9 cellular contexts compared by ENCODE assay signal in genomic region chr16:22007159-22007508, GRCh38. TPM values are rescaled to one million over a fixed set of nuclear protein-coding genes. Genes with fewer than 3 reads are reported as not detected.
DNase-seq lines count a peak whose midpoint lies in the region; ATAC-seq, FAIRE-seq and TF ChIP-seq lines count a peak whose summit lies in the region.
"Had no signal": no experiment of that assay in that cellular context is flagged by ENCODE, and none has a peak within 500 bp of the region (broad histone marks: within the 10 kb centered on the region; RNA-seq: fewer than 3 reads in every experiment).

No MANE protein-coding gene starts in this region.

- in situ Hi-C loops in brain microvascular endothelial cell (cut with HindIII; ENCODE audit: low pct_ligation_motif_present, low sequenced_read_pairs): no loop called here

- H3K4me3 ChIP-seq in brain microvascular endothelial cell (ENCODE audit: low read depth, low read length): peak overlapping the region; percentile 80
- H3K4me3 ChIP-seq in mononuclear cell (ENCODE audit: low read length): peak overlapping the region; percentile 84

- peaks cover 23% of the 10 kb centered on the region for H3K4me1 ChIP-seq in mononuclear cell (ENCODE audit: insufficient read depth, low read length)

- no peaks in the 10 kb centered on the region for H3K27me3 ChIP-seq in brain microvascular endothelial cell (replicated peaks)
- H3K27me3 ChIP-seq in mononuclear cell (ENCODE audit: insufficient read depth, low read length): no peaks in the 10 kb centered on the region

- TF ChIP-seq CTCF in 22Rv1 (IDR thresholded peaks at IDR 0.05): no peak
- TF ChIP-seq CTCF in HFFc6 (IDR thresholded peaks at IDR 0.05): no peak
- no peak for TF ChIP-seq CTCF in brain microvascular endothelial cell (IDR thresholded peaks at IDR 0.05; ENCODE audit: low read depth, low read length, missing control alignments)

- H3K36me3 Mint-ChIP-seq in HFFc6 (ENCODE audit: low read depth): peaks cover 12% of the 10 kb centered on the region

- no peak for FAIRE-seq in RCC 7860 (lab: Jason Lieb, UNC)

- peak overlapping the region; percentile 47 for H3K27ac Mint-ChIP-seq in HFFc6

- H3K4me1 Mint-ChIP-seq in HFFc6 (ENCODE audit: low read depth): peaks cover 53% of the 10 kb centered on the region

- H3K9me3 ChIP-seq in mononuclear cell (ENCODE audit: low read depth, low read length): no peaks in the 10 kb centered on the region

- ATAC-seq in GM19023 (IDR thresholded peaks at IDR 0.05; ENCODE audit: unreplicated experiment) (no peak), HG02678 (IDR thresholded peaks at IDR 0.05; ENCODE audit: unreplicated experiment) (no peak)

- H3K27me3 Mint-ChIP-seq in HFFc6 (ENCODE audit: insufficient read depth): peaks cover 2% of the 10 kb centered on the region

- no peaks in the 10 kb centered on the region for H3K36me3 ChIP-seq in brain microvascular endothelial cell (replicated peaks)

- DNase-seq in HFFc6 (no peak), brain microvascular endothelial cell (no peak), ureter (ENCODE audit: low spot score) (no peak), RCC 7860 (ENCODE audit: low spot score) (no peak)

- H3K9me3 Mint-ChIP-seq in HFFc6: no peaks in the 10 kb centered on the region

- H3K27ac ChIP-seq in 22Rv1: peak overlapping the region; percentile 60; the same call in 1 of the 2 replicates
- no peak overlapping the region for H3K27ac ChIP-seq in brain microvascular endothelial cell

- peak overlapping the region; percentile 85 for H3K4me3 Mint-ChIP-seq in HFFc6

RNA-seq across cellular contexts. Expression of gene MOSMO, which starts 0.8 kb away (rescaled TPM):
- total RNA-seq in HFFc6 (2021; fragmentation: NEBNext Ultra II Directional; extraction: Animal tissue kit (Norgen Biotek cat#: 25700)): 10 to 100 TPM; 16.9 to 28.2 (median 22.7) TPM
- total RNA-seq in mononuclear cell: 3.8 TPM
- 19.7 TPM for total RNA-seq in ureter

RNA-seq across cellular contexts. Expression of gene PDZD9, which starts 6.2 kb away (rescaled TPM):
- total RNA-seq in HFFc6 (2021; fragmentation: NEBNext Ultra II Directional; extraction: Animal tissue kit (Norgen Biotek cat#: 25700)): not detected
- total RNA-seq in mononuclear cell: 0.10 TPM
- total RNA-seq in ureter: not detected
- total RNA-seq: activated CD8-positive, alpha-beta memory T cell treated with anti-CD3 and anti-CD28 coated beads for 36 hours had no signal

RNA-seq across cellular contexts. Expression of gene UQCRC2, which starts 54.0 kb away (rescaled TPM):
- total RNA-seq in HFFc6 (2021; fragmentation: NEBNext Ultra II Directional; extraction: Animal tissue kit (Norgen Biotek cat#: 25700)): 100 to 1,000 TPM; 169 to 187 (median 173) TPM
- total RNA-seq in mononuclear cell (202 TPM), ureter (283 TPM)
